13 cellular contexts compared by ENCODE assay signal in genomic region chr9:114263853-114264510, GRCh38. TPM values are rescaled to one million over a fixed set of nuclear protein-coding genes. Genes with fewer than 3 reads are reported as not detected.
DNase-seq lines count a peak whose midpoint lies in the region; ATAC-seq and TF ChIP-seq lines count a peak whose summit lies in the region.
"Had no signal": no experiment of that assay in that cellular context is flagged by ENCODE, and none has a peak within 500 bp of the region (broad histone marks: within the 10 kb centered on the region; RNA-seq: fewer than 3 reads in every experiment).

No MANE protein-coding gene starts in this region.

- peaks cover 13% of the 10 kb centered on the region for H3K36me3 Mint-ChIP-seq in chondrocyte (ENCODE audit: low read depth)
- H3K36me3 Mint-ChIP-seq: activated naive CD8-positive, alpha-beta T cell had no signal

- no peaks in the 10 kb centered on the region for H3K4me1 ChIP-seq in cardiac muscle cell (ENCODE audit: low read depth)
- H3K4me1 ChIP-seq in lower lobe of right lung: peaks cover 4% of the 10 kb centered on the region

- H3K9me3 ChIP-seq in cardiac muscle cell (ENCODE audit: low read depth): no peaks in the 10 kb centered on the region
- H3K9me3 ChIP-seq in lower lobe of right lung: no peaks in the 10 kb centered on the region

- H3K36me3 ChIP-seq in cardiac muscle cell (no peaks in the 10 kb centered on the region), lower lobe of right lung (no peaks in the 10 kb centered on the region)

- DNase-seq in cardiac muscle cell (ENCODE audit: low read depth in 1 of 2, low spot score in 1 of 2) (peak in 1 of 2 donors; percentile 52), cardiac septum (ENCODE audit: low spot score) (no peak), chondrocyte (ENCODE audit: low spot score) (no peak), lower lobe of right lung (no peak), NCI-H524 treated with DMSO at 0.1 percent for 48 hours (lab: John Stamatoyannopoulos, UW) (no peak), DMS79 (lab: John Stamatoyannopoulos, UW) (no peak), SKM-1 (lab: John Stamatoyannopoulos, UW; ENCODE audit: unreplicated experiment) (no peak), SW 1271 (lab: John Stamatoyannopoulos, UW) (no peak)
- DNase-seq: foreskin melanocyte; stimulated activated CD4-positive, alpha-beta T cell treated with anti-CD3 and anti-CD28 coated beads, Interleukin-15, amount 100 ng/mL, for 24 hours; T1000 had no signal

- TF ChIP-seq CTCF in cardiac muscle cell (IDR thresholded peaks at IDR 0.05; ENCODE audit: low read depth, low read length) (peak; percentile 32), chondrocyte (IDR thresholded peaks at IDR 0.05) (peak; percentile 74), lower lobe of right lung (IDR thresholded peaks at IDR 0.05) (peak; percentile 9)

- peak overlapping the region; percentile 41 for H3K27ac Mint-ChIP-seq in chondrocyte (ENCODE audit: unreplicated experiment)
- H3K27ac Mint-ChIP-seq: activated naive CD8-positive, alpha-beta T cell had no signal

- H3K27me3 ChIP-seq in cardiac muscle cell (no peaks in the 10 kb centered on the region), lower lobe of right lung (ENCODE audit: low read depth) (no peaks in the 10 kb centered on the region)

- intact Hi-C loops in cardiac septum (cut with DNase I) (no loop called here), lower lobe of right lung (cut with DNase I) (no loop called here)

- no peaks in the 10 kb centered on the region for H3K27me3 Mint-ChIP-seq in chondrocyte (ENCODE audit: low read depth)
- H3K27me3 Mint-ChIP-seq: activated naive CD8-positive, alpha-beta T cell had no signal

- H3K4me3 Mint-ChIP-seq in chondrocyte (ENCODE audit: unreplicated experiment): no peak overlapping the region
- H3K4me3 Mint-ChIP-seq: activated naive CD8-positive, alpha-beta T cell had no signal

- H3K4me1 Mint-ChIP-seq in chondrocyte (ENCODE audit: low read depth): no peaks in the 10 kb centered on the region

- H3K27ac ChIP-seq in cardiac muscle cell (no peak overlapping the region), lower lobe of right lung (no peak overlapping the region)

- ATAC-seq in lower lobe of right lung: peak; percentile 11 to 47
- ATAC-seq: left colon had no signal

- H3K9me3 Mint-ChIP-seq in chondrocyte (ENCODE audit: low read depth): no peaks in the 10 kb centered on the region

- H3K4me3 ChIP-seq in cardiac muscle cell (no peak overlapping the region), lower lobe of right lung (no peak overlapping the region)

RNA-seq across cellular contexts. Expression of gene ORM1, which starts 58.9 kb away (rescaled TPM):
- total RNA-seq in cardiac muscle cell (not detected in 2 replicates), cardiac septum (not detected), chondrocyte (not detected in 3 replicates), lower lobe of right lung (9.2 TPM)
- polyA plus RNA-seq in cardiac muscle cell: 0.75 TPM in 1 of 2 replicates, not detected in the other
- total RNA-seq: left colon had no signal

Comparison
In these comparisons a context has a peak if more than half of its experiments do, and no peak if none do; other contexts are left out.
1. CTCF ChIP-seq: peak in every context shown above with its lines; median percentile 74 in chondrocyte; 32 in cardiac muscle cell; 9 in lower lobe of right lung.
2. RNA of gene ORM1, which starts 58.9 kb away (total RNA-seq): 9.2 TPM in lower lobe of right lung (single experiment); not detected in cardiac muscle cell, not detected in cardiac septum (single experiment) and not detected in chondrocyte; every median in the first group is over 10 times any median in the second.